Comparison of ENCODE assay signal across 9 cellular contexts in the genomic region with DNA sequence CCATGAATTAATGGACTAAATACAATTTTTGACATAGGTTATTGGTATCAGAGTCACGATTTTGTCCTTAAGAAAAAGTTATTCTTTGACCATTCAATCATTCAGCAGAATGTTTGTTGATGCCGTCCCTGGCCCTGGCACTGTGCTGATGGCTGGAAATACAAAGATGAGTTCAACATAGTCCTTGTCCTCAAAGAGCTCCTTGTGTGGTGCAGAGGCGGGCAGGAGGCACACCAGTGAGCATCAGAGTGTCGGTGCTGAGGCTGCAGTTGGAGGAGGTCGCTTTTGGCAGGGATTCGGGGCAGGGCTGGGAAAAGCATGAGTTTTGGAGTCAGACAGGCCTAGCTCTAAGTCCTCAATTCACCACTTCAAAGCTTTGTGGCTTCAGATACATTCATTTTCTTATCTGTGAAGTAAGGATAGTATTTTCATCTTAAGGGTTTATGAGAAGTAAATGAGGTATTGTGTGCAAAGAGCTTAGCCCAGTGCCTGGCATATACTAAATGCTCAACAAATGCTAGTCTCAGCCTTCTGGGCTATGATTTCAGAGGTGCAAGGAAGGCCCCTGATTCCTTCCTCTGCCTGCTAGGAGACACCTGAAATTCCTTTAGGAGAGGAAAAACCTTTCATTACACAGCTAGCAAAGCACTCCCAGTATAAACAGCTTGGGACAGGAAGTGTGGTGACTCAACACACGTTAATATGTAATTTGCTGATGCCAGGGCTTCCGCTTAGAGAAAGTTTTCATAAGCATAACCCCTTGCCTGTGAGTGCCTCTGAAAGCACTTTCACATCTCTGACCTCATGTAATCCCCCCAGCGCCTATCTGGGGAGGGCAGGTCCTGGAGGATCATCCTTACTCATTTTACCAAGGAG.
A peak's percentile ranks its signal among the peaks of the same experiment; 100 is the strongest.
DNase-seq lines count a peak whose midpoint lies in the region; ATAC-seq lines count a peak whose summit lies in the region.
"Had no signal": no experiment of that assay in that cellular context is flagged by ENCODE, and none has a peak within 500 bp of the region (broad histone marks: within the 10 kb centered on the region; RNA-seq: fewer than 3 reads in every experiment).

No MANE protein-coding gene starts in this region.

- WGBS in aorta, 2 donors, result 72 to 74% methylated on average over 9 of the region's 9 CpGs

- ATAC-seq in HG02588 (IDR thresholded peaks at IDR 0.05; ENCODE audit: unreplicated experiment), result peak; percentile 57
- ATAC-seq in left ventricle myocardium superior, result peak; percentile 50
- ATAC-seq in aorta (ENCODE audit: low FRiP score), result peak; percentile 37

- H3K4me1 ChIP-seq in CD4-positive, alpha-beta memory T cell (ENCODE audit: insufficient read depth, low read length), result peaks cover 15% of the 10 kb centered on the region
- no peaks in the 10 kb centered on the region for H3K4me1 ChIP-seq in aorta (ENCODE audit: control insufficient read depth in 1 of 2, insufficient read depth in 2 of 2, low read length in 2 of 2)

- peaks cover under 1 to 3% of the 10 kb centered on the region in 2 donors for H3K27me3 Mint-ChIP-seq in CD4-positive, alpha-beta memory T cell

- no peaks in the 10 kb centered on the region for H3K27me3 ChIP-seq in CD4-positive, alpha-beta memory T cell (ENCODE audit: insufficient read depth, low read length)
- no peaks in the 10 kb centered on the region for H3K27me3 ChIP-seq in aorta (ENCODE audit: control insufficient read depth in 1 of 2, insufficient read depth in 2 of 2, low read length in 1 of 2)
- H3K27me3 ChIP-seq: upper lobe of left lung had no signal

- no peak for DNase-seq in CD4-positive, alpha-beta memory T cell
- DNase-seq in RPMI8226, result peak; percentile 33
- DNase-seq in left ventricle myocardium superior, result no peak
- no peak for DNase-seq in aorta
- DNase-seq in HuH-7.5 (ENCODE audit: low spot score), result no peak
- DNase-seq in NCI-H510A treated with DMSO at 0.1 percent for 48 hours (lab: John Stamatoyannopoulos, UW), result no peak
- no peak for DNase-seq in NCI-H2029 treated with DMSO at 0.1 percent for 48 hours (lab: John Stamatoyannopoulos, UW)

- CTCF ChIA-PET in CD4-positive, alpha-beta memory T cell (lab: Charles Lee; ENCODE audit: partially characterized antibody), result interaction anchor here (1.8 to 4.0 kb wide), 2 partner anchors 10 to 114 kb away, joined by 8 to 26 read pairs; partner anchors contain the start of gene NECTIN1

- no peak overlapping the region for H3K27ac ChIP-seq in CD4-positive, alpha-beta memory T cell (ENCODE audit: low read depth, low read length)
- no peak overlapping the region for H3K27ac ChIP-seq in aorta (ENCODE audit: low read depth in 1 of 2, low read length in 2 of 2)

- H3K27ac Mint-ChIP-seq in CD4-positive, alpha-beta memory T cell, result peak overlapping the region in 4 of 7 donors; percentile 62 to 87 (median 70)

- no peaks in the 10 kb centered on the region for H3K36me3 Mint-ChIP-seq in CD4-positive, alpha-beta memory T cell

- H3K36me3 ChIP-seq in CD4-positive, alpha-beta memory T cell (ENCODE audit: insufficient read depth, low read length), result no peaks in the 10 kb centered on the region
- no peaks in the 10 kb centered on the region for H3K36me3 ChIP-seq in aorta (ENCODE audit: control insufficient read depth in 1 of 2, insufficient read depth in 2 of 2, low read length in 1 of 2)
- H3K36me3 ChIP-seq: upper lobe of left lung had no signal

- no peak overlapping the region for H3K4me3 ChIP-seq in CD4-positive, alpha-beta memory T cell (ENCODE audit: low read length in 2 of 2)
- H3K4me3 ChIP-seq in aorta (ENCODE audit: low read length in 2 of 2), result no peak overlapping the region
- H3K4me3 ChIP-seq: upper lobe of left lung had no signal

- peaks cover 0 to 2% (median 0%) of the 10 kb centered on the region in 8 donors for H3K9me3 Mint-ChIP-seq in CD4-positive, alpha-beta memory T cell

- intact Hi-C loops in CD4-positive, alpha-beta memory T cell (cut with micrococcal nuclease), result no loop called here
- intact Hi-C loops in left ventricle myocardium superior (cut with micrococcal nuclease), result no loop called here
- intact Hi-C loops in aorta (cut with DNase I), result no loop called here

- H3K4me3 Mint-ChIP-seq in CD4-positive, alpha-beta memory T cell, result no peak overlapping the region

- POLR2A ChIA-PET in CD4-positive, alpha-beta memory T cell (lab: Charles Lee; ENCODE audit: partially characterized antibody), result no interaction called here

- peaks cover 5 to 13% (median 10%) of the 10 kb centered on the region in 4 donors for H3K4me1 Mint-ChIP-seq in CD4-positive, alpha-beta memory T cell

- H3K9me3 ChIP-seq in CD4-positive, alpha-beta memory T cell (ENCODE audit: control insufficient read depth in 1 of 2, low read length in 2 of 2), result no peaks in the 10 kb centered on the region
- H3K9me3 ChIP-seq in aorta (ENCODE audit: control insufficient read depth, low read length), result no peaks in the 10 kb centered on the region
- H3K9me3 ChIP-seq: upper lobe of left lung had no signal
